In the genomic region with DNA sequence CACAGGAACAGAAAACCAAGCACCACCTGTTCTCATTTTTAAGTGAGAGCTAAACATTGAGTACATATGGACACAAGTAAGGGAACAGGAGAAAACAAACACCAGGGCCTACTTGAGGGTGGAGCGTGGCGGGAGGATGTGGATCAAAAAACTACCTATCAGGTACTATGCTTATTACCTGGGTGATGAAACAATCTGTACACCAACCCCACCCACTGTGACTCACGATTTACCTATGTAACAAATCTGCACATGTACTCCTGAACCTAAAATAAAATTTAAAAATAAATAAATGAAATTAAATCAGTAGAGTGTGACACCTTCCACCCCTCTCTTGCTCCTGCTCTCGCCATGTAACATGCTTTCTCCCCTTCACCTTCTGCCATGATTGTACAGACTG, we compare ENCODE assay signal across 24 cellular contexts.
"Had no signal": no experiment of that assay in that cellular context is flagged by ENCODE, and none has a peak within 500 bp of the region (broad histone marks: within the 10 kb centered on the region; RNA-seq: fewer than 3 reads in every experiment).

No MANE protein-coding gene starts in this region.

- DNase-seq: activated B cell treated with CpG ODN at 0.5 μM for 24 hours; activated CD4-positive, alpha-beta T cell treated with anti-CD3 and anti-CD28 coated beads for 1 hour; activated CD4-positive, alpha-beta T cell treated with anti-CD3 and anti-CD28 coated beads, Interleukin-2, amount 10 ng/mL, durations not matched to agents 24 days and 14 days; activated CD4-positive, alpha-beta T cell treated with anti-CD3 and anti-CD28 coated beads, Interleukin-2, amount 50 U/mL, for 48 hours; activated CD8-positive, alpha-beta memory T cell treated with anti-CD3 and anti-CD28 coated beads for 24 hours; activated effector memory CD4-positive, alpha-beta T cell treated with anti-CD3 and anti-CD28 coated beads, Interleukin-2, amount 50 U/mL, for 16 hours; activated naive CD4-positive, alpha-beta T cell treated with Interleukin-2 at 50 U/mL for 16 hours; activated naive CD8-positive, alpha-beta T cell treated with anti-CD3 and anti-CD28 coated beads, Interleukin-2, amount 50 U/mL, for 24 hours; activated T-cell treated with anti-CD3 and anti-CD28 coated beads, Interleukin-2, amount 50 U/mL, for 4 hours; amniotic stem cell; KG1; NCI-H1092; NCI-H1417; NCI-H2029; NCI-H345; NCI-H510A; NCI-H526 treated with DMSO at 0.1 percent for 48 hours; SIG-M5; T-cell; T-helper 2 cell; T1000 had no signal

- H3K27ac ChIP-seq: cardiac muscle cell had no signal

- H3K36me3 ChIP-seq: cardiac muscle cell had no signal

- ATAC-seq: activated naive CD4-positive, alpha-beta T cell treated with anti-CD3 and anti-CD28 coated beads, Interleukin-2, amount 50 U/mL, for 72 hours; activated naive CD8-positive, alpha-beta T cell treated with anti-CD3 and anti-CD28 coated beads, Interleukin-2, amount 50 U/mL, for 24 hours; activated T-cell treated with anti-CD3 and anti-CD28 coated beads, Interleukin-2, amount 50 U/mL, for 4 hours; T-cell had no signal

- H3K27ac Mint-ChIP-seq: activated B cell treated with CpG ODN at 0.5 μM for 24 hours; activated CD4-positive, alpha-beta T cell treated with anti-CD3 and anti-CD28 coated beads, Interleukin-2, amount 10 ng/mL, durations not matched to agents 24 days and 14 days; activated naive CD4-positive, alpha-beta T cell treated with anti-CD3 and anti-CD28 coated beads, Interleukin-2, amount 50 U/mL, for 72 hours; activated naive CD8-positive, alpha-beta T cell treated with anti-CD3 and anti-CD28 coated beads, Interleukin-2, amount 50 U/mL, for 24 hours; T-cell had no signal

- H3K27me3 ChIP-seq: cardiac muscle cell had no signal

- H3K27me3 Mint-ChIP-seq: activated B cell treated with CpG ODN at 0.5 μM for 24 hours; activated CD4-positive, alpha-beta T cell treated with anti-CD3 and anti-CD28 coated beads, Interleukin-2, amount 10 ng/mL, durations not matched to agents 24 days and 14 days; activated naive CD8-positive, alpha-beta T cell treated with anti-CD3 and anti-CD28 coated beads, Interleukin-2, amount 50 U/mL, for 24 hours; T-cell had no signal

- H3K36me3 Mint-ChIP-seq: activated naive CD4-positive, alpha-beta T cell treated with anti-CD3 and anti-CD28 coated beads, Interleukin-2, amount 50 U/mL, for 72 hours; brain; T-cell had no signal

- H3K4me1 Mint-ChIP-seq: activated B cell treated with CpG ODN at 0.5 μM for 24 hours; activated CD4-positive, alpha-beta T cell treated with anti-CD3 and anti-CD28 coated beads, Interleukin-2, amount 10 ng/mL, durations not matched to agents 24 days and 14 days; activated naive CD8-positive, alpha-beta T cell treated with anti-CD3 and anti-CD28 coated beads, Interleukin-2, amount 50 U/mL, for 24 hours; brain; T-cell had no signal

- H3K4me3 ChIP-seq: cardiac muscle cell had no signal

- H3K4me3 Mint-ChIP-seq: activated B cell treated with CpG ODN at 0.5 μM for 24 hours; activated CD4-positive, alpha-beta T cell treated with anti-CD3 and anti-CD28 coated beads, Interleukin-2, amount 10 ng/mL, durations not matched to agents 24 days and 14 days; activated naive CD8-positive, alpha-beta T cell treated with anti-CD3 and anti-CD28 coated beads, Interleukin-2, amount 50 U/mL, for 24 hours; activated T-cell treated with anti-CD3 and anti-CD28 coated beads, Interleukin-2, amount 50 U/mL, for 4 hours; brain; T-cell had no signal
